9 cellular contexts compared by ENCODE assay signal in genomic region chr9:34048730-34049629, GRCh38. TPM values are rescaled to one million over a fixed set of nuclear protein-coding genes. Genes with fewer than 3 reads are reported as not detected.
A peak's percentile ranks its signal among the peaks of the same experiment; 100 is the strongest.
DNase-seq lines count a peak whose midpoint lies in the region; ATAC-seq, FAIRE-seq and TF ChIP-seq lines count a peak whose summit lies in the region.
"Had no signal": no experiment of that assay in that cellular context is flagged by ENCODE, and none has a peak within 500 bp of the region (broad histone marks: within the 10 kb centered on the region; RNA-seq: fewer than 3 reads in every experiment).

UBAP2 (minus strand) TSS chr9:34048887; CDS start chr9:34017148, 31,739 bp downstream.

- TF ChIP-seq CTCF in AG10803 (conservative IDR thresholded peaks at IDR 0.05; ENCODE audit: low read length), result no peak
- TF ChIP-seq CTCF in kidney (IDR thresholded peaks at IDR 0.05; ENCODE audit: borderline replicate concordance, extremely low read depth, insufficient read depth), result peak; percentile 6

- intact Hi-C loops in kidney (cut with DNase I), result no loop called here

- H3K9ac ChIP-seq in kidney (ENCODE audit: low read length in 2 of 2), result peak within 1 kb of the TSS; percentile 55 to 93

- peak within 1 kb of the TSS; percentile 97 for H3K27ac ChIP-seq in kidney (ENCODE audit: low read depth in 2 of 2, low read length in 2 of 2)

- peak; percentile 81 for ATAC-seq in GM19035 (IDR thresholded peaks at IDR 0.05; ENCODE audit: unreplicated experiment)
- ATAC-seq in HG03354 (IDR thresholded peaks at IDR 0.05; ENCODE audit: poor library complexity, severe bottlenecking, unreplicated experiment), result peak; percentile 76

- H3K4me1 ChIP-seq in kidney (ENCODE audit: control insufficient read depth in 1 of 2, insufficient read depth in 1 of 2, low read depth in 1 of 2, low read length in 2 of 2), result peaks cover 14 to 18% of the 10 kb centered on the region in 2 donors

- H3K9me3 ChIP-seq in kidney (ENCODE audit: control insufficient read depth in 1 of 2, low read length in 2 of 2), result no peaks in the 10 kb centered on the region

- FAIRE-seq in kidney (lab: Jason Lieb, UNC), result no peak
- FAIRE-seq: colon had no signal

- peak within 1 kb of the TSS; percentile 94 for H3K4me3 ChIP-seq in AG10803 (ENCODE audit: low read length)
- peak within 1 kb of the TSS; percentile 93 to 95 for H3K4me3 ChIP-seq in kidney (ENCODE audit: low read length in 2 of 2)

- peak; percentile 96 for DNase-seq in AG10803 (ENCODE audit: low read depth)
- peak; percentile 98 for DNase-seq in NCI-H446 treated with DMSO at 0.1 percent for 48 hours (lab: John Stamatoyannopoulos, UW)
- peak; percentile 98 for DNase-seq in activated CD4-positive, CD25-positive, alpha-beta regulatory T cell treated with anti-CD3 and anti-CD28 coated beads, Interleukin-2, amount 50 U/mL, for 72 hours
- DNase-seq in cerebellar nuclear complex (lab: John Stamatoyannopoulos, UW), result peak; percentile 81 to 91
- peak; percentile 100 for DNase-seq in kidney
- DNase-seq in stimulated activated CD4-positive, alpha-beta T cell treated with anti-CD3 and anti-CD28 coated beads, Interleukin-15, amount 100 ng/mL, for 24 hours, result peak; percentile 98

- H3K36me3 ChIP-seq in kidney (ENCODE audit: control insufficient read depth in 1 of 2, insufficient read depth in 2 of 2, low read length in 2 of 2), result no peaks in the 10 kb centered on the region

RNA-seq across cellular contexts. Expression of gene UBAP2, which starts in this region (rescaled TPM):
- total RNA-seq in kidney, result 33.1 TPM
- 11.0 TPM for polyA plus RNA-seq in kidney (ENCODE audit: insufficient read depth, low read depth, low replicate concordance)

Comparison
In these comparisons a context has a peak if more than half of its experiments do, and no peak if none do; other contexts are left out.
1. Peak in every context shown above with its lines: DNase-seq, ATAC-seq, H3K4me3 ChIP-seq and H3K27ac ChIP-seq.